Comparison of ENCODE assay signal across 29 cellular contexts in the genomic region with DNA sequence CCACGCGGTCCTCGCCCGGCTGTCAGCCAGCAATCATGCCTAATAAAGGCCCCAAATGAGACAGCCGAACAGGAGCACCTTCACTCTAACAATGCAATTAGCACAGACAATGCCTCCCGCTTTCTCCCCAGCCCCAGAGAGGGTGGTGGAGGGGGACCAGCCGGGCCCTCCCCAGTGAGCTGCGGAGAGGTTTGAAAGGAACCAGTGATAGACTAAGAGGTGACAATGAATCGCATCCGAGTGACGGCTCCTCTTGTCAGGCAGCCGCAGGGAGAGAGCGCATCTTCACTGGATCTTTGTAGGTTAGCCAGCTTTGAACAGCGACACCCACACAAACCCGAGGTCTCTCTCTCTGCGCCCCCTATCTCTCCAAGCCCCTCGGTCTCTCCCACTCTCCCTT. TPM values are rescaled to one million over a fixed set of nuclear protein-coding genes. Genes with fewer than 3 reads are reported as not detected.
DNase-seq lines count a peak whose midpoint lies in the region; ATAC-seq and TF ChIP-seq lines count a peak whose summit lies in the region.
"Had no signal": no experiment of that assay in that cellular context is flagged by ENCODE, and none has a peak within 500 bp of the region (broad histone marks: within the 10 kb centered on the region; RNA-seq: fewer than 3 reads in every experiment).

No MANE protein-coding gene starts in this region.

- no peaks in the 10 kb centered on the region for H3K9me3 Mint-ChIP-seq in endodermal cell
- H3K9me3 Mint-ChIP-seq in Calu3 (ENCODE audit: low read depth, unreplicated experiment) = no peaks in the 10 kb centered on the region
- H3K9me3 Mint-ChIP-seq: HFFc6 had no signal

- DNase-seq in NCI-H2227 (lab: John Stamatoyannopoulos, UW; ENCODE audit: unreplicated experiment) = peak; percentile 46
- DNase-seq in NCI-H2227 treated with DMSO at 0.1 percent for 48 hours (lab: John Stamatoyannopoulos, UW) = no peak
- DNase-seq in endodermal cell = no peak
- DNase-seq in pons (ENCODE audit: low spot score) = peak; percentile 54
- DNase-seq in Calu3 = no peak
- no peak for DNase-seq in SK-N-SH
- DNase-seq: 8988T; ACHN; BE2C; CD8-positive, alpha-beta memory T cell; DMS153; DND-41; GOT3; HFFc6; MG63; NCI-H1105 treated with DMSO at 0.1 percent for 48 hours; NCI-H1694; NCI-H2029 treated with DMSO at 0.1 percent for 48 hours; NCI-H2171 treated with DMSO at 0.1 percent for 48 hours; NCI-H446 treated with DMSO at 0.1 percent for 48 hours; NCI-H526; NCI-H82; PC-9; SJCRH30 had no signal

- H3K27me3 ChIP-seq in endodermal cell (ENCODE audit: control insufficient read depth, insufficient read depth, low read length, poor library complexity, severe bottlenecking) (peaks cover 39% of the 10 kb centered on the region), SK-N-SH (ENCODE audit: insufficient read depth) (no peaks in the 10 kb centered on the region)
- H3K27me3 ChIP-seq: BE2C, MG63, SJCRH30 had no signal

- no peak for TF ChIP-seq RAD21 in SK-N-SH (IDR thresholded peaks at IDR 0.05; ENCODE audit: low read length)

- intact Hi-C loops in Calu3 (cut with micrococcal nuclease; ENCODE audit: unreplicated experiment) = no loop called here

- H4K20me1 ChIP-seq in SK-N-SH (ENCODE audit: insufficient read depth) = no peaks in the 10 kb centered on the region

- no peaks in the 10 kb centered on the region for H3K9me2 ChIP-seq in SK-N-SH

- no peak overlapping the region for H3K4me2 ChIP-seq in SK-N-SH
- H3K4me2 ChIP-seq: PC-9 had no signal

- H3K4me3 ChIP-seq in endodermal cell (ENCODE audit: low read length) (no peak overlapping the region), SK-N-SH (ENCODE audit: low read depth in 2 of 2, low read length in 1 of 2) (no peak overlapping the region)
- H3K4me3 ChIP-seq: HAP-1, K562, MG63, PC-9, SJCRH30 had no signal

- no peak overlapping the region for H3K27ac Mint-ChIP-seq in endodermal cell
- H3K27ac Mint-ChIP-seq in Calu3 (ENCODE audit: unreplicated experiment) = no peak overlapping the region
- H3K27ac Mint-ChIP-seq: CD14-positive monocyte; CD8-positive, alpha-beta memory T cell; HFFc6 had no signal

- no peak overlapping the region for H2AFZ ChIP-seq in SK-N-SH (ENCODE audit: low read depth)
- H2AFZ ChIP-seq: PC-9 had no signal

- H3K9ac ChIP-seq in endodermal cell (ENCODE audit: extremely low read depth, low read length, poor library complexity, severe bottlenecking) = no peak overlapping the region
- H3K9ac ChIP-seq in SK-N-SH = no peak overlapping the region

- H3K79me2 ChIP-seq in SK-N-SH (ENCODE audit: insufficient read depth) = no peaks in the 10 kb centered on the region

- H3K9me3 ChIP-seq in endodermal cell (ENCODE audit: control insufficient read depth, low read length) (no peaks in the 10 kb centered on the region), SK-N-SH (no peaks in the 10 kb centered on the region)
- H3K9me3 ChIP-seq: BE2C, HAP-1, MG63, SJCRH30 had no signal

- CTCF ChIA-PET in Calu3 (lab: Charles Lee) = no interaction called here
- CTCF ChIA-PET in SK-N-SH (lab: Yijun Ruan, JAX) = no interaction called here

- WGBS in endodermal cell (ENCODE audit: insufficient coverage in 1 of 2, insufficient read length in 1 of 2), 2 experiments = 80% methylated on average over 12 to 17 of the region's 17 CpGs
- WGBS in SK-N-SH (ENCODE audit: low lambda C conversion rate) = 86% methylated on average over 13 of the region's 17 CpGs

- H3K27ac ChIP-seq in endodermal cell (ENCODE audit: low read depth, low read length) = peak overlapping the region; percentile 25
- H3K27ac ChIP-seq in SK-N-SH (ENCODE audit: low read depth in 2 of 2, low read length in 1 of 2) = peak overlapping the region in 1 of 2 experiments; percentile 98; a peak in 2 of 4 replicates
- H3K27ac ChIP-seq: PC-9, SJCRH30 had no signal

- no peak for TF ChIP-seq EP300 in SK-N-SH (IDR thresholded peaks at IDR 0.05; ENCODE audit: borderline replicate concordance in 1 of 2, low read depth in 1 of 2, low read length in 1 of 2)

- TF ChIP-seq CTCF in endodermal cell (conservative IDR thresholded peaks at IDR 0.05) = no peak
- no peak for TF ChIP-seq CTCF in Calu3 (IDR thresholded peaks at IDR 0.05; ENCODE audit: unreplicated experiment)
- no peak for TF ChIP-seq CTCF in SK-N-SH (IDR thresholded peaks at IDR 0.05)

- H3K4me1 Mint-ChIP-seq in endodermal cell (peaks cover 7% of the 10 kb centered on the region), Calu3 (ENCODE audit: low read depth, unreplicated experiment) (no peaks in the 10 kb centered on the region)

- H3K36me3 Mint-ChIP-seq in endodermal cell (ENCODE audit: low read depth) = no peaks in the 10 kb centered on the region
- H3K36me3 Mint-ChIP-seq in Calu3 (ENCODE audit: insufficient read depth, unreplicated experiment) = peaks cover 4% of the 10 kb centered on the region

- H3F3A ChIP-seq in SK-N-SH (replicated peaks; ENCODE audit: insufficient read depth) = no peaks in the 10 kb centered on the region

- H3K27me3 Mint-ChIP-seq in endodermal cell (ENCODE audit: insufficient read depth) (peaks cover 56% of the 10 kb centered on the region), Calu3 (ENCODE audit: unreplicated experiment) (no peaks in the 10 kb centered on the region)

- H3K36me3 ChIP-seq in endodermal cell (ENCODE audit: control insufficient read depth, insufficient read depth, low read length) = no peaks in the 10 kb centered on the region
- no peaks in the 10 kb centered on the region for H3K36me3 ChIP-seq in SK-N-SH (replicated peaks in 1 of 2; ENCODE audit: control insufficient read depth in 1 of 2, insufficient read depth in 2 of 2, low read length in 1 of 2)
- H3K36me3 ChIP-seq: BE2C, HAP-1, MG63, SJCRH30 had no signal

- H3K4me1 ChIP-seq in endodermal cell (ENCODE audit: control insufficient read depth, insufficient read depth, low read length) (no peaks in the 10 kb centered on the region), SK-N-SH (ENCODE audit: control insufficient read depth in 1 of 2, insufficient read depth in 2 of 2, low read depth in 1 of 2, low read length in 1 of 2) (peaks cover 0 to 86% of the 10 kb centered on the region in 2 experiments; a peak in 3 of 4 replicates)
- H3K4me1 ChIP-seq: HAP-1, SJCRH30 had no signal

- POLR2A ChIA-PET in SK-N-SH (lab: Yijun Ruan, JAX) = interaction anchor here (1.1 to 1.3 kb wide), 3 partner anchors 10 to 14 kb away, joined by 3 to 4 read pairs (median 3); no protein-coding TSS in a partner anchor

- H3K4me3 Mint-ChIP-seq in endodermal cell (no peak overlapping the region), Calu3 (ENCODE audit: low read depth, unreplicated experiment) (no peak overlapping the region)
- H3K4me3 Mint-ChIP-seq: CD14-positive monocyte; CD8-positive, alpha-beta memory T cell; HFFc6 had no signal

- BruUV-seq in Calu3 (replicated peaks; lab: Mats Ljungman, UMichigan) = no TSS peak

- no peak for ATAC-seq in HG02798 (IDR thresholded peaks at IDR 0.05; ENCODE audit: poor library complexity, unreplicated experiment)
- ATAC-seq: K562, Right ventricle myocardium inferior had no signal

TF ChIP-seq in SK-N-SH, 30 proteins besides CTCF, POLR2A, EP300 and RAD21 (continues in another document):
- TF ChIP-seq FOXJ3 (CRISPR knock-in tag; IDR thresholded peaks at IDR 0.05) = no peak
- no peak for TF ChIP-seq FOSL2 (IDR thresholded peaks at IDR 0.05; ENCODE audit: borderline replicate concordance, low read depth)
- TF ChIP-seq FOXM1 (IDR thresholded peaks at IDR 0.05; ENCODE audit: low read depth) = no peak
- TF ChIP-seq TAF1 (IDR thresholded peaks at IDR 0.05; ENCODE audit: borderline replicate concordance, low read depth, low read length) = no peak
- TF ChIP-seq GATA2 (CRISPR knock-in tag; IDR thresholded peaks at IDR 0.05) = no peak
- TF ChIP-seq, protein P1, sequence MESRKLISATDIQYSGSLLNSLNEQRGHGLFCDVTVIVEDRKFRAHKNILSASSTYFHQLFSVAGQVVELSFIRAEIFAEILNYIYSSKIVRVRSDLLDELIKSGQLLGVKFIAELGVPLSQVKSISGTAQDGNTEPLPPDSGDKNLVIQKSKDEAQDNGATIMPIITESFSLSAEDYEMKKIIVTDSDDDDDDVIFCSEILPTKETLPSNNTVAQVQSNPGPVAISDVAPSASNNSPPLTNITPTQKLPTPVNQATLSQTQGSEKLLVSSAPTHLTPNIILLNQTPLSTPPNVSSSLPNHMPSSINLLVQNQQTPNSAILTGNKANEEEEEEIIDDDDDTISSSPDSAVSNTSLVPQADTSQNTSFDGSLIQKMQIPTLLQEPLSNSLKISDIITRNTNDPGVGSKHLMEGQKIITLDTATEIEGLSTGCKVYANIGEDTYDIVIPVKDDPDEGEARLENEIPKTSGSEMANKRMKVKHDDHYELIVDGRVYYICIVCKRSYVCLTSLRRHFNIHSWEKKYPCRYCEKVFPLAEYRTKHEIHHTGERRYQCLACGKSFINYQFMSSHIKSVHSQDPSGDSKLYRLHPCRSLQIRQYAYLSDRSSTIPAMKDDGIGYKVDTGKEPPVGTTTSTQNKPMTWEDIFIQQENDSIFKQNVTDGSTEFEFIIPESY (IDR thresholded peaks at IDR 0.05; ENCODE audit: borderline replicate concordance, low read depth) = no peak
- TF ChIP-seq RCOR1 (IDR thresholded peaks at IDR 0.05; ENCODE audit: low read length) = no peak
- TF ChIP-seq EZH2phosphoT487 (IDR thresholded peaks at IDR 0.05; ENCODE audit: borderline replicate concordance, low read depth) = no peak

RNA-seq across cellular contexts. Expression of a gene that starts 28.0 kb away (rescaled TPM):
- total RNA-seq in endodermal cell (not detected), Calu3 (2022) (0.09 and 0.10 TPM in 2 replicates)
- polyA plus RNA-seq in endodermal cell (2013, experiment 1 of 2) = 4.2 TPM
- 3.8 TPM for polyA plus RNA-seq in endodermal cell (2013, experiment 2 of 2)
- polyA plus RNA-seq in SK-N-SH (2012; rRNA removed) = 0.03 TPM in 2 replicates
- 0.05 and 0.06 TPM in 2 replicates for polyA plus RNA-seq in SK-N-SH (2012; cell fraction: cytosol; rRNA removed)
- polyA plus RNA-seq in SK-N-SH (2012; cell fraction: nucleus; rRNA removed) = 0.06 and 0.07 TPM in 2 replicates
- total RNA-seq: CD8-positive, alpha-beta memory T cell; K562 had no signal
- polyA plus RNA-seq: CD14-positive monocyte; CD8-positive, alpha-beta memory T cell; K562 had no signal

Comparison
In these comparisons a context has a peak if more than half of its experiments do, and no peak if none do; other contexts are left out.
1. DNase-seq: peak in NCI-H2227 (single experiment) and pons (single experiment); none in NCI-H2227 treated with DMSO at 0.1 percent for 48 hours (single experiment), endodermal cell (single experiment), Calu3 (single experiment) and SK-N-SH (single experiment).